ENCODE assay signal across 8 cellular contexts in genomic region chr7:44581426-44581906, GRCh38. TPM values are rescaled to one million over a fixed set of nuclear protein-coding genes. Genes with fewer than 3 reads are reported as not detected.
A peak's percentile ranks its signal among the peaks of the same experiment; 100 is the strongest.
DNase-seq lines count a peak whose midpoint lies in the region; ATAC-seq and TF ChIP-seq lines count a peak whose summit lies in the region.

No MANE protein-coding gene starts in this region.

- POLR2A ChIA-PET in SK-N-SH (lab: Yijun Ruan, JAX) = interaction anchor here (0.9 to 2.3 kb wide), 9 partner anchors 8 to 391 kb away, joined by 3 to 24 read pairs (median 6); partner anchors contain the start of genes DDX56, H2AZ2, OGDH and PURB

- H3K27me3 ChIP-seq in SK-N-SH (ENCODE audit: insufficient read depth) = no peaks in the 10 kb centered on the region

- peaks cover 18% of the 10 kb centered on the region for H3F3A ChIP-seq in SK-N-SH (replicated peaks; ENCODE audit: insufficient read depth)

- peak overlapping the region; percentile 70; the same call in 1 of the 2 replicates for H2AFZ ChIP-seq in SK-N-SH (ENCODE audit: low read depth)

- TF ChIP-seq RAD21 in SK-N-SH (IDR thresholded peaks at IDR 0.05; ENCODE audit: low read length) = no peak

- peaks cover 42% of the 10 kb centered on the region for H3K79me2 ChIP-seq in SK-N-SH (ENCODE audit: insufficient read depth)

- DNase-seq in Right ventricle myocardium inferior (ENCODE audit: missing footprints) (no peak), cardiac septum (ENCODE audit: low spot score) (no peak), SK-N-SH (no peak), astrocyte of the hippocampus (ENCODE audit: low read depth, low spot score) (peak; percentile 28), islet precursor cell (peak; percentile 57), NCI-H2227 treated with DMSO at 0.1 percent for 48 hours (lab: John Stamatoyannopoulos, UW) (no peak)
- peak; percentile 43 for DNase-seq in stimulated activated CD4-positive, alpha-beta T cell treated with anti-CD3 and anti-CD28 coated beads, Interleukin-4, amount 100 ng/mL, for 1 hour

- no peaks in the 10 kb centered on the region for H3K9me2 ChIP-seq in SK-N-SH

- WGBS in SK-N-SH (ENCODE audit: low lambda C conversion rate) = 2% methylated on average over 19 of the region's 28 CpGs

- peaks cover 5 to 15% of the 10 kb centered on the region in 2 experiments; a peak in 2 of 4 replicates for H3K4me1 ChIP-seq in SK-N-SH (ENCODE audit: control insufficient read depth in 1 of 2, insufficient read depth in 2 of 2, low read depth in 1 of 2, low read length in 1 of 2)

- H4K20me1 ChIP-seq in SK-N-SH (ENCODE audit: insufficient read depth) = no peaks in the 10 kb centered on the region

- H3K4me3 ChIP-seq in SK-N-SH (ENCODE audit: low read depth in 2 of 2, low read length in 1 of 2) = peak overlapping the region; percentile 82 to 95

- H3K36me3 ChIP-seq in SK-N-SH (replicated peaks in 1 of 2; ENCODE audit: control insufficient read depth in 1 of 2, insufficient read depth in 2 of 2, low read length in 1 of 2) = peaks cover 22 to 28% of the 10 kb centered on the region in 2 experiments

- TF ChIP-seq CTCF in SK-N-SH (IDR thresholded peaks at IDR 0.05) = no peak

- peak overlapping the region; percentile 97 for H3K4me2 ChIP-seq in SK-N-SH

- peak; percentile 0 for ATAC-seq in Right ventricle myocardium inferior
- ATAC-seq in HG02981 (IDR thresholded peaks at IDR 0.05; ENCODE audit: unreplicated experiment) = peak; percentile 26

- TF ChIP-seq EP300 in SK-N-SH (IDR thresholded peaks at IDR 0.05; ENCODE audit: borderline replicate concordance in 1 of 2, low read depth in 1 of 2, low read length in 1 of 2) = no peak

- H3K27ac ChIP-seq in SK-N-SH (ENCODE audit: low read depth in 2 of 2, low read length in 1 of 2) = peak overlapping the region; percentile 44 to 85; a peak in 3 of 4 replicates

- CTCF ChIA-PET in SK-N-SH (lab: Yijun Ruan, JAX) = interaction anchor here (1.5 to 12.5 kb wide), 6 partner anchors 10 to 340 kb away, joined by 3 to 98 read pairs (median 8); partner anchors contain the start of gene OGDH

- intact Hi-C loops in Right ventricle myocardium inferior (cut with DNase I) = loop anchor here (10.0 kb wide), 1 partner anchor 403 kb away; no protein-coding TSS in a partner anchor
- intact Hi-C loops in cardiac septum (cut with DNase I) = loop anchor here (5.0 to 10.0 kb wide), 2 partner anchors 186 to 403 kb away; no protein-coding TSS in a partner anchor

- no peaks in the 10 kb centered on the region for H3K9me3 ChIP-seq in SK-N-SH

- peak overlapping the region; percentile 81 for H3K9ac ChIP-seq in SK-N-SH

TF ChIP-seq in SK-N-SH, 30 proteins besides CTCF, POLR2A, EP300 and RAD21:
- TF ChIP-seq FOXJ3 (CRISPR knock-in tag; IDR thresholded peaks at IDR 0.05) (no peak), MEF2A (IDR thresholded peaks at IDR 0.05; ENCODE audit: borderline replicate concordance, low read depth) (no peak), YY1 (IDR thresholded peaks at IDR 0.05; ENCODE audit: low read depth) (no peak), NRF1 (IDR thresholded peaks at IDR 0.05; ENCODE audit: low read depth, low read length) (no peak), ELF1 (IDR thresholded peaks at IDR 0.05) (no peak), POLR2AphosphoS5 (IDR thresholded peaks at IDR 0.05; ENCODE audit: low read depth, low read length) (no peak), MAX (IDR thresholded peaks at IDR 0.05; ENCODE audit: low read depth) (no peak), FOSL2 (IDR thresholded peaks at IDR 0.05; ENCODE audit: borderline replicate concordance, low read depth) (no peak), SMC3 (IDR thresholded peaks at IDR 0.05; ENCODE audit: low read depth, low read length) (no peak), GABPA (IDR thresholded peaks at IDR 0.05; ENCODE audit: low read depth) (no peak), USF1 (IDR thresholded peaks at IDR 0.05; ENCODE audit: borderline replicate concordance, low read depth) (no peak)
TF ChIP-seq in SK-N-SH: peak in this region for 0.

RNA-seq across cellular contexts. Expression of gene TMED4, which starts 0.6 kb away (rescaled TPM):
- total RNA-seq in Right ventricle myocardium inferior = 49.7 TPM
- total RNA-seq in cardiac septum = 73.8 TPM
- 145 and 192 TPM in 2 replicates for polyA plus RNA-seq in SK-N-SH (2012; rRNA removed)
- polyA plus RNA-seq in SK-N-SH (2012; cell fraction: cytosol; rRNA removed) = 101 and 126 TPM in 2 replicates
- polyA plus RNA-seq in SK-N-SH (2012; cell fraction: nucleus; rRNA removed) = 144 and 182 TPM in 2 replicates

RNA-seq across cellular contexts. Expression of gene DDX56, which starts 7.8 kb away (rescaled TPM):
- total RNA-seq in Right ventricle myocardium inferior (29.6 TPM), cardiac septum (25.9 TPM)
- polyA plus RNA-seq in SK-N-SH (2012; rRNA removed) = 97.1 and 126 TPM in 2 replicates
- polyA plus RNA-seq in SK-N-SH (2012; cell fraction: cytosol; rRNA removed) = 44.8 and 68.5 TPM in 2 replicates
- 227 and 338 TPM in 2 replicates for polyA plus RNA-seq in SK-N-SH (2012; cell fraction: nucleus; rRNA removed)

RNA-seq across cellular contexts. Expression of gene OGDH, which starts 25.0 kb away (rescaled TPM):
- total RNA-seq in Right ventricle myocardium inferior = 679 TPM
- 406 TPM for total RNA-seq in cardiac septum
- polyA plus RNA-seq in SK-N-SH (2012; rRNA removed) = 58.2 and 69.4 TPM in 2 replicates
- polyA plus RNA-seq in SK-N-SH (2012; cell fraction: cytosol; rRNA removed) = 35.2 and 49.5 TPM in 2 replicates
- polyA plus RNA-seq in SK-N-SH (2012; cell fraction: nucleus; rRNA removed) = 71.1 and 78.7 TPM in 2 replicates

RNA-seq across cellular contexts. Expression of gene NPC1L1, which starts 40.3 kb away (rescaled TPM):
- total RNA-seq in Right ventricle myocardium inferior (0.05 TPM), cardiac septum (0.19 TPM)
- 0.03 TPM in 1 of 2 replicates, not detected in the other for polyA plus RNA-seq in SK-N-SH (2012; rRNA removed)
- under 0.01 TPM in 1 of 2 replicates, not detected in the other for polyA plus RNA-seq in SK-N-SH (2012; cell fraction: cytosol; rRNA removed)
- polyA plus RNA-seq in SK-N-SH (2012; cell fraction: nucleus; rRNA removed) = 0.05 and 0.12 TPM in 2 replicates

Comparison
In these comparisons a context has a peak if more than half of its experiments do, and no peak if none do; other contexts are left out.
1. DNase-seq: peak in astrocyte of the hippocampus (single experiment), islet precursor cell (single experiment) and stimulated activated CD4-positive, alpha-beta T cell treated with anti-CD3 and anti-CD28 coated beads, Interleukin-4, amount 100 ng/mL, for 1 hour (single experiment); none in Right ventricle myocardium inferior (single experiment), cardiac septum (single experiment), SK-N-SH (single experiment) and NCI-H2227 treated with DMSO at 0.1 percent for 48 hours (single experiment).